Comparison of ENCODE assay signal across 1 cellular context in genomic region chr12:31749024-31749704, GRCh38.
TF ChIP-seq lines count a peak whose summit lies in the region.

No MANE protein-coding gene starts in this region.

TF ChIP-seq in HepG2, 621 proteins besides CTCF, POLR2A, EP300 and RAD21 (continued from another document):
- TF ChIP-seq ZBTB46 (CRISPR knock-in tag; IDR thresholded peaks at IDR 0.05; ENCODE audit: borderline replicate concordance) (no peak), NFIC (IDR thresholded peaks at IDR 0.05; ENCODE audit: low read length) (peak; percentile 91; the same call in 1 of the 2 replicates), MAZ (IDR thresholded peaks at IDR 0.05; ENCODE audit: borderline replicate concordance, low read depth, low read length) (no peak), MAZ (CRISPR knock-in tag; IDR thresholded peaks at IDR 0.05; ENCODE audit: low read depth) (no peak), ZBTB2 (CRISPR knock-in tag; IDR thresholded peaks at IDR 0.05; ENCODE audit: low read depth) (no peak), POGK (CRISPR knock-in tag; conservative IDR thresholded peaks at IDR 0.05) (peak; percentile 87), ZNF354B (CRISPR knock-in tag; IDR thresholded peaks at IDR 0.05) (0 out of 2 replicates have a peak, but pooled peaks have one; percentile 39)
